1 cellular context compared by ENCODE assay signal in genomic region chr12:10363922-10364838, GRCh38.
TF ChIP-seq lines count a peak whose summit lies in the region.

No MANE protein-coding gene starts in this region.

TF ChIP-seq in IMR-90, 13 proteins besides CTCF, POLR2A, EP300 and RAD21:
- TF ChIP-seq RCOR1 (IDR thresholded peaks at IDR 0.05; ENCODE audit: insufficient replicate concordance, low read length), result no peak
- TF ChIP-seq, protein P1, sequence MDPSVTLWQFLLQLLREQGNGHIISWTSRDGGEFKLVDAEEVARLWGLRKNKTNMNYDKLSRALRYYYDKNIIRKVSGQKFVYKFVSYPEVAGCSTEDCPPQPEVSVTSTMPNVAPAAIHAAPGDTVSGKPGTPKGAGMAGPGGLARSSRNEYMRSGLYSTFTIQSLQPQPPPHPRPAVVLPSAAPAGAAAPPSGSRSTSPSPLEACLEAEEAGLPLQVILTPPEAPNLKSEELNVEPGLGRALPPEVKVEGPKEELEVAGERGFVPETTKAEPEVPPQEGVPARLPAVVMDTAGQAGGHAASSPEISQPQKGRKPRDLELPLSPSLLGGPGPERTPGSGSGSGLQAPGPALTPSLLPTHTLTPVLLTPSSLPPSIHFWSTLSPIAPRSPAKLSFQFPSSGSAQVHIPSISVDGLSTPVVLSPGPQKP (IDR thresholded peaks at IDR 0.05; ENCODE audit: borderline replicate concordance, low read depth, low read length), result no peak
